Comparison of ENCODE assay signal across 22 cellular contexts in genomic region chr12:70928066-70928465, GRCh38. TPM values are rescaled to one million over a fixed set of nuclear protein-coding genes. Genes with fewer than 3 reads are reported as not detected.
"Had no signal": no experiment of that assay in that cellular context is flagged by ENCODE, and none has a peak within 500 bp of the region (broad histone marks: within the 10 kb centered on the region; RNA-seq: fewer than 3 reads in every experiment).

No MANE protein-coding gene starts in this region.

- DNase-seq: colonic mucosa; cortex of kidney; dermis blood vessel endothelial cell; dorsolateral prefrontal cortex; effector CD4-positive, alpha-beta T cell; effector memory CD4-positive, alpha-beta T cell; foreskin fibroblast; foreskin melanocyte; gastrocnemius medialis; glutamatergic neuron; head of caudate nucleus; heart right ventricle; hippocampal formation; left cardiac atrium; left lung; left ventricle myocardium superior; lower lobe of right lung; mesenchymal stem cell; mucosa of descending colon; naive B cell had no signal

- H3K9me3 ChIP-seq: colonic mucosa, esophagus muscularis mucosa, gastrocnemius medialis, heart right ventricle, left lung, lower lobe of right lung, mucosa of descending colon had no signal

- H3K36me3 ChIP-seq: colonic mucosa, esophagus muscularis mucosa, gastrocnemius medialis, heart right ventricle, left lung, lower lobe of right lung had no signal

- ATAC-seq: gastrocnemius medialis, heart right ventricle, left cardiac atrium, left lung, left ventricle myocardium superior, lower lobe of right lung, mucosa of descending colon had no signal

- H3K4me3 ChIP-seq: colonic mucosa, dorsolateral prefrontal cortex, esophagus muscularis mucosa, gastrocnemius medialis, heart right ventricle, left lung, lower lobe of right lung, mucosa of descending colon had no signal

- H3K4me1 ChIP-seq: colonic mucosa, esophagus muscularis mucosa, gastrocnemius medialis, heart right ventricle, left lung, lower lobe of right lung had no signal

- H3K27me3 ChIP-seq: colonic mucosa, dorsolateral prefrontal cortex, esophagus muscularis mucosa, gastrocnemius medialis, left lung had no signal

- H3K27ac ChIP-seq: colonic mucosa, dorsolateral prefrontal cortex, esophagus muscularis mucosa, gastrocnemius medialis, heart right ventricle, left lung, lower lobe of right lung had no signal

RNA-seq across cellular contexts. Expression of gene PTPRR, which starts 7.5 kb away (rescaled TPM):
- total RNA-seq: dermis blood vessel endothelial cell, lung microvascular endothelial cell had no signal
